ENCODE assay signal across 31 cellular contexts in the genomic region with DNA sequence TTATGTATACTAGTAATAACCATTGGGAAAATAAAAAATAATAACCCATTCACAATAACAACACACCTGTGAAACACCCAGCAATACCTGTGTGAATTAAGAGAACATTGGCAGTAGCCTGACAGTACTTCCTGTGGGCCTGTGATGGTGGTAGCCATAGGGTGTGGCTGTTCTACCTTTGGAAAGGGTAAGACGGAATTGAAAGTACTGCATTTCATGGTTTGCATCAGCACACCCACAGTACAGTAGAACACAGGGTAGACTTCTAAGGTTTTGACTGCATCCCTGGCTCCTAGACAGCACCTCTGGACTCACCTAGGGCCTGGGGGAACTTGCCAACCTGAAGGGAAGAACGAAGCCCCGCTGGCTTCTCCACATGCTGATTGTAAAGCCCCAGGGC.
"Had no signal": no experiment of that assay in that cellular context is flagged by ENCODE, and none has a peak within 500 bp of the region (broad histone marks: within the 10 kb centered on the region; RNA-seq: fewer than 3 reads in every experiment).

No MANE protein-coding gene starts in this region.

- H3K27ac Mint-ChIP-seq: natural killer cell treated with Interleukin-12 subunit alpha and Interleukin-12 subunit beta and Interleukin-15 and Interleukin-18, amount 100 ng/mL, for 72 hours; progenitor cell of endocrine pancreas; stimulated activated memory B cell treated with anti-CD40 and anti-IgM and Interleukin-4, amounts not matched to agents 10 μg/mL and 1 μg/mL and 100 μg/mL, for 72 hours; stimulated activated naive CD8-positive, alpha-beta T cell treated with anti-CD3 and anti-CD28 coated beads, Interleukin-15, amount 100 ng/mL, for 72 hours had no signal

- H3K9ac ChIP-seq: parathyroid adenoma had no signal

- FAIRE-seq: small intestine, urothelium cell line had no signal

- H2AFZ ChIP-seq: parathyroid adenoma had no signal

- H3K36me3 ChIP-seq: neutrophil, ovary, right lobe of liver, sigmoid colon, suprapubic skin, tibial artery, transverse colon, upper lobe of left lung, vagina had no signal

- H3K79me2 ChIP-seq: parathyroid adenoma had no signal

- H3K4me1 ChIP-seq: parathyroid adenoma, psoas muscle, right lobe of liver, sigmoid colon, suprapubic skin, testis, transverse colon, upper lobe of left lung, vagina had no signal

- H3K9me3 ChIP-seq: neutrophil, ovary, right lobe of liver, suprapubic skin, testis, vagina had no signal

- ATAC-seq: naive thymus-derived CD4-positive, alpha-beta T cell; natural killer cell treated with Interleukin-12 subunit alpha and Interleukin-12 subunit beta and Interleukin-15 and Interleukin-18, amount 100 ng/mL, for 72 hours; psoas muscle; right cardiac atrium; stimulated activated memory B cell treated with anti-CD40 and anti-IgM and Interleukin-4, amounts not matched to agents 10 μg/mL and 1 μg/mL and 100 μg/mL, for 72 hours; stimulated activated naive CD8-positive, alpha-beta T cell treated with anti-CD3 and anti-CD28 coated beads, Interleukin-15, amount 100 ng/mL, for 72 hours; stimulated activated naive CD8-positive, alpha-beta T cell treated with anti-CD3 and anti-CD28 coated beads, Interleukin-15, Interleukin-2, amounts not matched to agents 100 U/mL and 50 U/mL, for 24 hours had no signal

- DNase-seq: naive thymus-derived CD4-positive, alpha-beta T cell; nephron progenitor cell; nucleus accumbens; ovary; psoas muscle; right cardiac atrium; right lobe of liver; sigmoid colon; small intestine; stimulated activated CD4-positive, alpha-beta T cell treated with anti-CD3 and anti-CD28 coated beads, Interleukin-15, amount 100 ng/mL, for 24 hours; stimulated activated CD4-positive, alpha-beta T cell treated with anti-CD3 and anti-CD28 coated beads, Interleukin-2, amount 100 ng/mL, for 24 hours; stimulated activated CD4-positive, alpha-beta T cell treated with anti-CD3 and anti-CD28 coated beads, Interleukin-2, amount 100 ng/mL, for 48 hours; stimulated activated CD4-positive, alpha-beta T cell treated with anti-CD3 and anti-CD28 coated beads, Interleukin-4, amount 100 ng/mL, for 4 hours; stimulated activated CD8-positive, alpha-beta memory T cell treated with anti-CD3 and anti-CD28 coated beads, Interleukin-4, amount 100 ng/mL, for 48 hours; stimulated activated naive CD4-positive, alpha-beta T cell; stimulated activated naive CD8-positive, alpha-beta T cell treated with anti-CD3 and anti-CD28 coated beads, Interleukin-15, amount 100 ng/mL, for 72 hours; stimulated activated naive CD8-positive, alpha-beta T cell treated with anti-CD3 and anti-CD28 coated beads, Interleukin-15, Interleukin-2, amounts not matched to agents 100 U/mL and 50 U/mL, for 24 hours; substantia nigra; testis; tibial artery; transverse colon; upper lobe of left lung had no signal

- H3K4me3 Mint-ChIP-seq: naive thymus-derived CD4-positive, alpha-beta T cell; natural killer cell treated with Interleukin-12 subunit alpha and Interleukin-12 subunit beta and Interleukin-15 and Interleukin-18, amount 100 ng/mL, for 72 hours; nephron progenitor cell; neural crest cell; stimulated activated memory B cell treated with anti-CD40 and anti-IgM and Interleukin-4, amounts not matched to agents 10 μg/mL and 1 μg/mL and 100 μg/mL, for 72 hours; stimulated activated naive CD8-positive, alpha-beta T cell treated with anti-CD3 and anti-CD28 coated beads, Interleukin-15, amount 100 ng/mL, for 72 hours had no signal

- H3K4me1 Mint-ChIP-seq: naive thymus-derived CD4-positive, alpha-beta T cell; nephron progenitor cell; neural crest cell; stimulated activated memory B cell treated with anti-CD40 and anti-IgM and Interleukin-4, amounts not matched to agents 10 μg/mL and 1 μg/mL and 100 μg/mL, for 72 hours; stimulated activated naive CD8-positive, alpha-beta T cell treated with anti-CD3 and anti-CD28 coated beads, Interleukin-15, amount 100 ng/mL, for 72 hours had no signal

- H3K27ac ChIP-seq: neutrophil, ovary, parathyroid adenoma, psoas muscle, right lobe of liver, sigmoid colon, suprapubic skin, testis, tibial artery, transverse colon, upper lobe of left lung, vagina had no signal

- H3K27me3 Mint-ChIP-seq: naive thymus-derived CD4-positive, alpha-beta T cell; natural killer cell treated with Interleukin-12 subunit alpha and Interleukin-12 subunit beta and Interleukin-15 and Interleukin-18, amount 100 ng/mL, for 72 hours; progenitor cell of endocrine pancreas; stimulated activated memory B cell treated with anti-CD40 and anti-IgM and Interleukin-4, amounts not matched to agents 10 μg/mL and 1 μg/mL and 100 μg/mL, for 72 hours; stimulated activated naive CD8-positive, alpha-beta T cell treated with anti-CD3 and anti-CD28 coated beads, Interleukin-15, amount 100 ng/mL, for 72 hours had no signal

- H3K4me3 ChIP-seq: ovary, psoas muscle, right lobe of liver, sigmoid colon, suprapubic skin, testis, tibial artery, transverse colon, upper lobe of left lung, vagina had no signal

- H3K27me3 ChIP-seq: neutrophil, ovary, right lobe of liver, sigmoid colon, suprapubic skin, testis, tibial artery, transverse colon, upper lobe of left lung, vagina had no signal

- H3K36me3 Mint-ChIP-seq: naive thymus-derived CD4-positive, alpha-beta T cell; natural killer cell treated with Interleukin-12 subunit alpha and Interleukin-12 subunit beta and Interleukin-15 and Interleukin-18, amount 100 ng/mL, for 72 hours; stimulated activated memory B cell treated with anti-CD40 and anti-IgM and Interleukin-4, amounts not matched to agents 10 μg/mL and 1 μg/mL and 100 μg/mL, for 72 hours had no signal
